In the genomic region with DNA sequence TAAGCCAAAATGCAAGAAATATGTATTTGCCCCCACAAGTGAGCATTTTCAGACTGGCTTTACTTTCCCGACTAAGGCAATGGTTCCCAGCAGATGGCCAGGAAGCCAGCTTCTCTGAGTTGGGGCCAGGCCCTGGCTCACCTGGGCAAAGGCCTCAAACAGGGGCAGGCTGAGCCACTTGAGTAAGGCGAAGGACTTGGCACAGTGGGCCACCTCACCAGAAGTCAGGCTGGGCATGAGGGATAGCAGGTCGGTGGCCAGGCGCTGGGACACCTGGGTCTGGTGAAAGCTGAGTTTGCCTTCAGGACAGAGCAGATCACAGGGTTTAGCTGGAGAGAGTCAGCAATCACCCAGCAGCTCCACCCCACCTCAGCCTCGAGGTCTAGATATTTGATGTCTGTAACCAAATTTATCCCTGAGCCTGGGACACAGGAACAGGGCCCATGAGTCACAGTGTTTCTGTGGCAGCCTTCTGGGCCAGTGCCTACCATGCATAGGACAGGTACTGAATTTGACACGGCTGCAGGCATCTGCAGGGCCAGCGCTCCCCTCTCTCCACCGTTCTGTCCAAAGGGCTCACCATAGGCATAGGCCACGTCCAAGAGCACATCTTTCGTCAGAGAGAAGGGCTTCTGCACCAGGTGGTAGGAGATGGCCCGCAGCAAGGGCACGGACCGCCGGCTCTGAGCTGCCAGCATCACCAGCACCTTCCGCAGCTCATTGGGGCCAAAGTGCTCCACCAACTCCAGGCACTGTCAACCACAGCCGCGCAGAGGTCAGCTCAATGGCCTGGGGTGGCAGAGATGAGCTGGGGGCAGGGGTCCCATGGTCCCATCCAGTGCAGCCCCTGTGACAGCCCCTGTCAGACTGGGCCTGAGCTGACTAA, we compare ENCODE assay signal across 1 cellular context.
TF ChIP-seq lines count a peak whose summit lies in the region.

No MANE protein-coding gene starts in this region.

TF ChIP-seq in GM12878, 131 proteins besides CTCF, POLR2A, EP300 and RAD21:
- TF ChIP-seq ELK1 (IDR thresholded peaks at IDR 0.05; ENCODE audit: low read depth, low read length) (no peak), WRNIP1 (IDR thresholded peaks at IDR 0.05; ENCODE audit: borderline replicate concordance, low read depth, low read length) (no peak), ZBTB40 (IDR thresholded peaks at IDR 0.05; ENCODE audit: borderline replicate concordance) (no peak), CBFB (IDR thresholded peaks at IDR 0.05; ENCODE audit: low read depth) (no peak), ASH2L (IDR thresholded peaks at IDR 0.05; ENCODE audit: borderline replicate concordance, low read depth) (no peak), CREM (IDR thresholded peaks at IDR 0.05; ENCODE audit: low read depth) (no peak), ETV6 (conservative IDR thresholded peaks at IDR 0.05 in 1 of 2, IDR thresholded peaks at IDR 0.05 in 1 of 2; ENCODE audit: borderline replicate concordance in 1 of 2, low read depth in 1 of 2) (no peak)
- TF ChIP-seq, protein P1, sequence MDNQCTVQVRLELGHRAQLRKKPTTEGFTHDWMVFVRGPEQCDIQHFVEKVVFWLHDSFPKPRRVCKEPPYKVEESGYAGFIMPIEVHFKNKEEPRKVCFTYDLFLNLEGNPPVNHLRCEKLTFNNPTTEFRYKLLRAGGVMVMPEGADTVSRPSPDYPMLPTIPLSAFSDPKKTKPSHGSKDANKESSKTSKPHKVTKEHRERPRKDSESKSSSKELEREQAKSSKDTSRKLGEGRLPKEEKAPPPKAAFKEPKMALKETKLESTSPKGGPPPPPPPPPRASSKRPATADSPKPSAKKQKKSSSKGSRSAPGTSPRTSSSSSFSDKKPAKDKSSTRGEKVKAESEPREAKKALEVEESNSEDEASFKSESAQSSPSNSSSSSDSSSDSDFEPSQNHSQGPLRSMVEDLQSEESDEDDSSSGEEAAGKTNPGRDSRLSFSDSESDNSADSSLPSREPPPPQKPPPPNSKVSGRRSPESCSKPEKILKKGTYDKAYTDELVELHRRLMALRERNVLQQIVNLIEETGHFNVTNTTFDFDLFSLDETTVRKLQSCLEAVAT (IDR thresholded peaks at IDR 0.05): no peak
TF ChIP-seq in GM12878: peak in this region for 0.
